In the genomic region with DNA sequence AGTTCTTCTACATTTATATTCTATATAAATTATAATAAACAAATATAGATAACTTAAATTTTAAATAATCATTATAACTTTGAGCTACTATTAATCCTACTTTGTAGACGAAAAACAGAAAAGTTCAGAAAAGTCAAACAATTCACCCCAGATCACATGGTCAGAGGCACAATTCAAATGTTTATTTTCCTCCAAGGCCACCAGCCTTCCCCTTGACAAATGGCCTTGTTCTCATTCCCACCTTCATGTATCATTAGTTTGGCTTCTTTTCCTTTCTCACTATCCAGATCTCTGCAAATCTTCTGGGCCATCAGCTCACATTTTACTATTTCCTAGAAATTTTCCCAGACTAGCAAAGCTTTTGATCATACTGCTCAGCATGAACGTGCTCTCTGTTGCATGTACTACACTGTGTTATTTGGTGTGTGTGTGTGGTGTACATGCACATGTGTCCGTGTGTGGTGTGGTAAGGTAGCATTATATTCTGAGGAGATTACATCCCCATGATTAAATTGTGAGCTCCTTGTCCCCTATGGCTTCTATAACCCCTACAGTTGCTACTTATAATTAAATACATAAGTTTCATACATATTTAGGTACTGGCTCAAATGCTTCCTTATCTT, we compare ENCODE assay signal across 1 cellular context.
TF ChIP-seq lines count a peak whose summit lies in the region.

No MANE protein-coding gene starts in this region.

TF ChIP-seq in GM23338, 12 proteins besides CTCF, POLR2A, EP300 and RAD21 (continued from another document):
- TF ChIP-seq, protein P1, sequence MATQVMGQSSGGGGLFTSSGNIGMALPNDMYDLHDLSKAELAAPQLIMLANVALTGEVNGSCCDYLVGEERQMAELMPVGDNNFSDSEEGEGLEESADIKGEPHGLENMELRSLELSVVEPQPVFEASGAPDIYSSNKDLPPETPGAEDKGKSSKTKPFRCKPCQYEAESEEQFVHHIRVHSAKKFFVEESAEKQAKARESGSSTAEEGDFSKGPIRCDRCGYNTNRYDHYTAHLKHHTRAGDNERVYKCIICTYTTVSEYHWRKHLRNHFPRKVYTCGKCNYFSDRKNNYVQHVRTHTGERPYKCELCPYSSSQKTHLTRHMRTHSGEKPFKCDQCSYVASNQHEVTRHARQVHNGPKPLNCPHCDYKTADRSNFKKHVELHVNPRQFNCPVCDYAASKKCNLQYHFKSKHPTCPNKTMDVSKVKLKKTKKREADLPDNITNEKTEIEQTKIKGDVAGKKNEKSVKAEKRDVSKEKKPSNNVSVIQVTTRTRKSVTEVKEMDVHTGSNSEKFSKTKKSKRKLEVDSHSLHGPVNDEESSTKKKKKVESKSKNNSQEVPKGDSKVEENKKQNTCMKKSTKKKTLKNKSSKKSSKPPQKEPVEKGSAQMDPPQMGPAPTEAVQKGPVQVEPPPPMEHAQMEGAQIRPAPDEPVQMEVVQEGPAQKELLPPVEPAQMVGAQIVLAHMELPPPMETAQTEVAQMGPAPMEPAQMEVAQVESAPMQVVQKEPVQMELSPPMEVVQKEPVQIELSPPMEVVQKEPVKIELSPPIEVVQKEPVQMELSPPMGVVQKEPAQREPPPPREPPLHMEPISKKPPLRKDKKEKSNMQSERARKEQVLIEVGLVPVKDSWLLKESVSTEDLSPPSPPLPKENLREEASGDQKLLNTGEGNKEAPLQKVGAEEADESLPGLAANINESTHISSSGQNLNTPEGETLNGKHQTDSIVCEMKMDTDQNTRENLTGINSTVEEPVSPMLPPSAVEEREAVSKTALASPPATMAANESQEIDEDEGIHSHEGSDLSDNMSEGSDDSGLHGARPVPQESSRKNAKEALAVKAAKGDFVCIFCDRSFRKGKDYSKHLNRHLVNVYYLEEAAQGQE (IDR thresholded peaks at IDR 0.05; ENCODE audit: unreplicated experiment), result no peak
- TF ChIP-seq EZH2phosphoT487 (IDR thresholded peaks at IDR 0.05; ENCODE audit: unreplicated experiment) (no peak), STAT1 (IDR thresholded peaks at IDR 0.05; ENCODE audit: unreplicated experiment) (no peak), ZNF114 (CRISPR knock-in tag; IDR thresholded peaks at IDR 0.05) (no peak), POLR2AphosphoS5 (IDR thresholded peaks at IDR 0.05; ENCODE audit: low read depth) (no peak), JUNB (IDR thresholded peaks at IDR 0.05; ENCODE audit: unreplicated experiment) (no peak), NANOG (IDR thresholded peaks at IDR 0.05; ENCODE audit: borderline replicate concordance) (no peak), ZNF331 (CRISPR knock-in tag; IDR thresholded peaks at IDR 0.05; ENCODE audit: low read depth) (no peak), CREB1 (CRISPR knock-in tag; IDR thresholded peaks at IDR 0.05; ENCODE audit: low read depth) (no peak)
- TF ChIP-seq, protein P2, sequence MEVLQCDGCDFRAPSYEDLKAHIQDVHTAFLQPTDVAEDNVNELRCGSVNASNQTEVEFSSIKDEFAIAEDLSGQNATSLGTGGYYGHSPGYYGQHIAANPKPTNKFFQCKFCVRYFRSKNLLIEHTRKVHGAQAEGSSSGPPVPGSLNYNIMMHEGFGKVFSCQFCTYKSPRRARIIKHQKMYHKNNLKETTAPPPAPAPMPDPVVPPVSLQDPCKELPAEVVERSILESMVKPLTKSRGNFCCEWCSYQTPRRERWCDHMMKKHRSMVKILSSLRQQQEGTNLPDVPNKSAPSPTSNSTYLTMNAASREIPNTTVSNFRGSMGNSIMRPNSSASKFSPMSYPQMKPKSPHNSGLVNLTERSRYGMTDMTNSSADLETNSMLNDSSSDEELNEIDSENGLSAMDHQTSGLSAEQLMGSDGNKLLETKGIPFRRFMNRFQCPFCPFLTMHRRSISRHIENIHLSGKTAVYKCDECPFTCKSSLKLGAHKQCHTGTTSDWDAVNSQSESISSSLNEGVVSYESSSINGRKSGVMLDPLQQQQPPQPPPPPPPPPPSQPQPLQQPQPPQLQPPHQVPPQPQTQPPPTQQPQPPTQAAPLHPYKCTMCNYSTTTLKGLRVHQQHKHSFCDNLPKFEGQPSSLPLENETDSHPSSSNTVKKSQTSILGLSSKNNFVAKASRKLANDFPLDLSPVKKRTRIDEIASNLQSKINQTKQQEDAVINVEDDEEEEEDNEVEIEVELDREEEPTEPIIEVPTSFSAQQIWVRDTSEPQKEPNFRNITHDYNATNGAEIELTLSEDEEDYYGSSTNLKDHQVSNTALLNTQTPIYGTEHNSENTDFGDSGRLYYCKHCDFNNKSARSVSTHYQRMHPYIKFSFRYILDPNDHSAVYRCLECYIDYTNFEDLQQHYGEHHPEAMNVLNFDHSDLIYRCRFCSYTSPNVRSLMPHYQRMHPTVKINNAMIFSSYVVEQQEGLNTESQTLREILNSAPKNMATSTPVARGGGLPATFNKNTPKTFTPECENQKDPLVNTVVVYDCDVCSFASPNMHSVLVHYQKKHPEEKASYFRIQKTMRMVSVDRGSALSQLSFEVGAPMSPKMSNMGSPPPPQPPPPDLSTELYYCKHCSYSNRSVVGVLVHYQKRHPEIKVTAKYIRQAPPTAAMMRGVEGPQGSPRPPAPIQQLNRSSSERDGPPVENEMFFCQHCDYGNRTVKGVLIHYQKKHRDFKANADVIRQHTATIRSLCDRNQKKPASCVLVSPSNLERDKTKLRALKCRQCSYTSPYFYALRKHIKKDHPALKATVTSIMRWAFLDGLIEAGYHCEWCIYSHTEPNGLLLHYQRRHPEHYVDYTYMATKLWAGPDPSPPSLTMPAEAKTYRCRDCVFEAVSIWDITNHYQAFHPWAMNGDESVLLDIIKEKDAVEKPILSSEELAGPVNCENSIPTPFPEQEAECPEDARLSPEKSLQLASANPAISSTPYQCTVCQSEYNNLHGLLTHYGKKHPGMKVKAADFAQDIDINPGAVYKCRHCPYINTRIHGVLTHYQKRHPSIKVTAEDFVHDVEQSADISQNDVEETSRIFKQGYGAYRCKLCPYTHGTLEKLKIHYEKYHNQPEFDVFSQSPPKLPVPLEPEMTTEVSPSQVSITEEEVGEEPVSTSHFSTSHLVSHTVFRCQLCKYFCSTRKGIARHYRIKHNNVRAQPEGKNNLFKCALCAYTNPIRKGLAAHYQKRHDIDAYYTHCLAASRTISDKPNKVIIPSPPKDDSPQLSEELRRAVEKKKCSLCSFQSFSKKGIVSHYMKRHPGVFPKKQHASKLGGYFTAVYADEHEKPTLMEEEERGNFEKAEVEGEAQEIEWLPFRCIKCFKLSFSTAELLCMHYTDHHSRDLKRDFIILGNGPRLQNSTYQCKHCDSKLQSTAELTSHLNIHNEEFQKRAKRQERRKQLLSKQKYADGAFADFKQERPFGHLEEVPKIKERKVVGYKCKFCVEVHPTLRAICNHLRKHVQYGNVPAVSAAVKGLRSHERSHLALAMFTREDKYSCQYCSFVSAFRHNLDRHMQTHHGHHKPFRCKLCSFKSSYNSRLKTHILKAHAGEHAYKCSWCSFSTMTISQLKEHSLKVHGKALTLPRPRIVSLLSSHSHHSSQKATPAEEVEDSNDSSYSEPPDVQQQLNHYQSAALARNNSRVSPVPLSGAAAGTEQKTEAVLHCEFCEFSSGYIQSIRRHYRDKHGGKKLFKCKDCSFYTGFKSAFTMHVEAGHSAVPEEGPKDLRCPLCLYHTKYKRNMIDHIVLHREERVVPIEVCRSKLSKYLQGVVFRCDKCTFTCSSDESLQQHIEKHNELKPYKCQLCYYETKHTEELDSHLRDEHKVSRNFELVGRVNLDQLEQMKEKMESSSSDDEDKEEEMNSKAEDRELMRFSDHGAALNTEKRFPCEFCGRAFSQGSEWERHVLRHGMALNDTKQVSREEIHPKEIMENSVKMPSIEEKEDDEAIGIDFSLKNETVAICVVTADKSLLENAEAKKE (CRISPR knock-in tag; IDR thresholded peaks at IDR 0.05), result no peak
- TF ChIP-seq, protein P3, sequence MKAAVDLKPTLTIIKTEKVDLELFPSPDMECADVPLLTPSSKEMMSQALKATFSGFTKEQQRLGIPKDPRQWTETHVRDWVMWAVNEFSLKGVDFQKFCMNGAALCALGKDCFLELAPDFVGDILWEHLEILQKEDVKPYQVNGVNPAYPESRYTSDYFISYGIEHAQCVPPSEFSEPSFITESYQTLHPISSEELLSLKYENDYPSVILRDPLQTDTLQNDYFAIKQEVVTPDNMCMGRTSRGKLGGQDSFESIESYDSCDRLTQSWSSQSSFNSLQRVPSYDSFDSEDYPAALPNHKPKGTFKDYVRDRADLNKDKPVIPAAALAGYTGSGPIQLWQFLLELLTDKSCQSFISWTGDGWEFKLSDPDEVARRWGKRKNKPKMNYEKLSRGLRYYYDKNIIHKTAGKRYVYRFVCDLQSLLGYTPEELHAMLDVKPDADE (IDR thresholded peaks at IDR 0.05), result no peak
